ENCODE assay signal across 1 cellular context in the genomic region with DNA sequence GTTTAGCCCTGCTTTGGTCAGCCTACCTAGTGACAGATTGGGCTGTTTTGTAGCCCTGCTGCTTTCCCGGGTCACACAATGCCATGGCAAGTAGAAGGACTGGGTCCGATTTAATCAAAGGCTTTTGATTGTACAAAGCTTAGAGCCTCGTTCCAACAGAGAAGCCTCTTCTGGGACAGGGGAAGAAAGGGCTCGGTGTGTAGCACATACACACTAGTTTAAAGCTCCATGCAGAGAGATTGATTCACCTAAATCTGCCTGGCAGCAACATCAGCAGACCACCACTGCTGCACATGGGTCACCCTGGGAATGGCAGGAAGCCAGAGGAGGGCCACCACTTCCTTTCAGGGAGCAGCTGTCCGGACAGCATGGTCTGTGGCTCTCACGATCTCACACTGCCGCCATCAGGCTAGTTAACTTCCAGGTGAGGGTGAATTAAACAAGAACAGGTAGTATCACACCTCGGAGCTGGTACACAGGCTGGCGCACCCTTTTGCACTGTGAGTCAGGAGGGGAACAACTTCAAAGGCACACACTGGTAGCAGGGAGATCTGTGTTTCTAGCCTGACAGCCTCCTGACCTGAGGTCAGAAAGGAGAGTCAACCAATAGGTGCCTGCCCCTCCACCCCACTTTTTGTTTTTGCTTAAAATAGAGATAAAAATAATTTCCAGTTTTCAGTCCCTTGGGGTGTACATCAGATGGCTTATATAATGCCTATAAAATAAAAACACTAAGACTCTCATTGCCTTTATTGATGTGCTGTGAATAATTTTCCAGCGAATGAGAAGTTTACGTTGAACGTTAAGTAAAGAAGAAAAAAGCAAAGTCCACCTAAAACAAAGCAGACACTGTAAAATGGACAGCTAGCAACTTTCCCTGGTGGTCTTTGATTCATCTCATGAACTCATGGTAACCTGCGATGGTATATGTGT.
TF ChIP-seq lines count a peak whose summit lies in the region.

No MANE protein-coding gene starts in this region.

TF ChIP-seq in HepG2, 621 proteins besides CTCF, POLR2A, EP300 and RAD21 (continued from another document and continues in another):
- TF ChIP-seq, protein P1, sequence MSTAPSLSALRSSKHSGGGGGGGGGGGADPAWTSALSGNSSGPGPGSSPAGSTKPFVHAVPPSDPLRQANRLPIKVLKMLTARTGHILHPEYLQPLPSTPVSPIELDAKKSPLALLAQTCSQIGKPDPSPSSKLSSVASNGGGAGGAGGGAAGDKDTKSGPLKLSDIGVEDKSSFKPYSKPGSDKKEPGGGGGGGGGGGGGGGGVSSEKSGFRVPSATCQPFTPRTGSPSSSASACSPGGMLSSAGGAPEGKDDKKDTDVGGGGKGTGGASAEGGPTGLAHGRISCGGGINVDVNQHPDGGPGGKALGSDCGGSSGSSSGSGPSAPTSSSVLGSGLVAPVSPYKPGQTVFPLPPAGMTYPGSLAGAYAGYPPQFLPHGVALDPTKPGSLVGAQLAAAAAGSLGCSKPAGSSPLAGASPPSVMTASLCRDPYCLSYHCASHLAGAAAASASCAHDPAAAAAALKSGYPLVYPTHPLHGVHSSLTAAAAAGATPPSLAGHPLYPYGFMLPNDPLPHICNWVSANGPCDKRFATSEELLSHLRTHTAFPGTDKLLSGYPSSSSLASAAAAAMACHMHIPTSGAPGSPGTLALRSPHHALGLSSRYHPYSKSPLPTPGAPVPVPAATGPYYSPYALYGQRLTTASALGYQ (CRISPR knock-in tag; IDR thresholded peaks at IDR 0.05), result 0 out of 2 replicates have a peak, but pooled peaks have one; percentile 27
- TF ChIP-seq RNF2 (conservative IDR thresholded peaks at IDR 0.05; ENCODE audit: low read depth) (peak; percentile 62; the same call in 1 of the 2 replicates), NR2C2 (CRISPR knock-in tag; IDR thresholded peaks at IDR 0.05; ENCODE audit: borderline replicate concordance) (peak; percentile 62; the same call in 1 of the 2 replicates), ZNF205 (CRISPR knock-in tag; IDR thresholded peaks at IDR 0.05) (0 out of 2 replicates have a peak, but pooled peaks have one; percentile 16), FOSL2 (CRISPR knock-in tag; IDR thresholded peaks at IDR 0.05) (peak; percentile 54), ZNF709 (CRISPR knock-in tag; IDR thresholded peaks at IDR 0.05) (0 out of 2 replicates have a peak, but pooled peaks have one; percentile 44), ZBTB4 (CRISPR knock-in tag; IDR thresholded peaks at IDR 0.05; ENCODE audit: borderline replicate concordance) (no peak), SOX5 (CRISPR knock-in tag; IDR thresholded peaks at IDR 0.05; ENCODE audit: borderline replicate concordance) (0 out of 2 replicates have a peak, but pooled peaks have one; percentile 46), STAG1 (CRISPR knock-in tag; IDR thresholded peaks at IDR 0.05) (peak; percentile 66), ZNF230 (CRISPR knock-in tag; IDR thresholded peaks at IDR 0.05) (0 out of 2 replicates have a peak, but pooled peaks have one; percentile 38), SPEN (CRISPR knock-in tag; IDR thresholded peaks at IDR 0.05; ENCODE audit: low read depth) (peak; percentile 18; the same call in 1 of the 2 replicates), ZNF644 (CRISPR knock-in tag; IDR thresholded peaks at IDR 0.05; ENCODE audit: low read depth) (peak; percentile 23; the same call in 1 of the 2 replicates), BORCS8-MEF2B (CRISPR knock-in tag; IDR thresholded peaks at IDR 0.05) (peak; percentile 62; the same call in 1 of the 2 replicates), LCORL (IDR thresholded peaks at IDR 0.05) (no peak), LCORL (CRISPR knock-in tag; IDR thresholded peaks at IDR 0.05) (0 out of 2 replicates have a peak, but pooled peaks have one; percentile 12), KDM2A (CRISPR knock-in tag; IDR thresholded peaks at IDR 0.05; ENCODE audit: borderline replicate concordance, low read depth) (peak; percentile 43; the same call in 1 of the 2 replicates), ZFP62 (CRISPR knock-in tag; IDR thresholded peaks at IDR 0.05) (no peak), CBX2 (IDR thresholded peaks at IDR 0.05; ENCODE audit: low read depth, low read length) (0 out of 2 replicates have a peak, but pooled peaks have one; percentile 36), CBX2 (CRISPR knock-in tag; IDR thresholded peaks at IDR 0.05; ENCODE audit: low read depth) (no peak), GMEB1 (CRISPR knock-in tag; IDR thresholded peaks at IDR 0.05; ENCODE audit: borderline replicate concordance) (no peak), FOXA1 (IDR thresholded peaks at IDR 0.05) (no peak), FOXA1 (CRISPR knock-in tag; IDR thresholded peaks at IDR 0.05) (0 out of 2 replicates have a peak, but pooled peaks have one; percentile 4), ZNF34 (CRISPR knock-in tag; IDR thresholded peaks at IDR 0.05; ENCODE audit: borderline replicate concordance) (no peak), HMGXB3 (CRISPR knock-in tag; IDR thresholded peaks at IDR 0.05; ENCODE audit: borderline replicate concordance) (no peak), ZMYM4 (CRISPR knock-in tag; IDR thresholded peaks at IDR 0.05) (peak; percentile 46; the same call in 1 of the 2 replicates), KMT2A (CRISPR knock-in tag; IDR thresholded peaks at IDR 0.05) (no peak), SAP130 (CRISPR knock-in tag; IDR thresholded peaks at IDR 0.05; ENCODE audit: low read depth) (peak; percentile 12; the same call in 1 of the 2 replicates), NR2F6 (IDR thresholded peaks at IDR 0.05) (peak; percentile 50; the same call in 1 of the 2 replicates), NR2F6 (CRISPR knock-in tag; IDR thresholded peaks at IDR 0.05) (0 out of 2 replicates have a peak, but pooled peaks have one; percentile 20), ZFP36L2 (CRISPR knock-in tag; IDR thresholded peaks at IDR 0.05) (no peak), TBX3 (IDR thresholded peaks at IDR 0.05; ENCODE audit: borderline replicate concordance) (peak; percentile 53; the same call in 1 of the 2 replicates), IRF2 (CRISPR knock-in tag; IDR thresholded peaks at IDR 0.05) (0 out of 2 replicates have a peak, but pooled peaks have one; percentile 21), SALL1 (CRISPR knock-in tag; IDR thresholded peaks at IDR 0.05) (peak; percentile 47; the same call in 1 of the 2 replicates), SETDB1 (CRISPR knock-in tag; IDR thresholded peaks at IDR 0.05; ENCODE audit: borderline replicate concordance) (no peak), BCL6 (CRISPR knock-in tag; IDR thresholded peaks at IDR 0.05) (peak; percentile 5; the same call in 1 of the 2 replicates), GABPB1 (CRISPR knock-in tag; IDR thresholded peaks at IDR 0.05) (peak; percentile 55), ZNF3 (CRISPR knock-in tag; IDR thresholded peaks at IDR 0.05) (0 out of 2 replicates have a peak, but pooled peaks have one; percentile 30), MYC (CRISPR knock-in tag; IDR thresholded peaks at IDR 0.05; ENCODE audit: borderline replicate concordance) (peak; percentile 43; the same call in 1 of the 2 replicates), ASH2L (IDR thresholded peaks at IDR 0.05; ENCODE audit: insufficient read length, low read depth, low read length) (peak; percentile 93), TCF7 (IDR thresholded peaks at IDR 0.05; ENCODE audit: low read depth) (peak; percentile 68; the same call in 1 of the 2 replicates)
- TF ChIP-seq, protein P2, sequence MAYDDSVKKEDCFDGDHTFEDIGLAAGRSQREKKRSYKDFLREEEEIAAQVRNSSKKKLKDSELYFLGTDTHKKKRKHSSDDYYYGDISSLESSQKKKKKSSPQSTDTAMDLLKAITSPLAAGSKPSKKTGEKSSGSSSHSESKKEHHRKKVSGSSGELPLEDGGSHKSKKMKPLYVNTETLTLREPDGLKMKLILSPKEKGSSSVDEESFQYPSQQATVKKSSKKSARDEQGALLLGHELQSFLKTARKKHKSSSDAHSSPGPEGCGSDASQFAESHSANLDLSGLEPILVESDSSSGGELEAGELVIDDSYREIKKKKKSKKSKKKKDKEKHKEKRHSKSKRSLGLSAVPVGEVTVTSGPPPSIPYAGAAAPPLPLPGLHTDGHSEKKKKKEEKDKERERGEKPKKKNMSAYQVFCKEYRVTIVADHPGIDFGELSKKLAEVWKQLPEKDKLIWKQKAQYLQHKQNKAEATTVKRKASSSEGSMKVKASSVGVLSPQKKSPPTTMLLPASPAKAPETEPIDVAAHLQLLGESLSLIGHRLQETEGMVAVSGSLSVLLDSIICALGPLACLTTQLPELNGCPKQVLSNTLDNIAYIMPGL (CRISPR knock-in tag; IDR thresholded peaks at IDR 0.05; ENCODE audit: borderline replicate concordance in 1 of 2, low read depth in 1 of 2), result peak; percentile 52 to 78; a peak in 3 of 4 replicates
- TF ChIP-seq, protein P3, sequence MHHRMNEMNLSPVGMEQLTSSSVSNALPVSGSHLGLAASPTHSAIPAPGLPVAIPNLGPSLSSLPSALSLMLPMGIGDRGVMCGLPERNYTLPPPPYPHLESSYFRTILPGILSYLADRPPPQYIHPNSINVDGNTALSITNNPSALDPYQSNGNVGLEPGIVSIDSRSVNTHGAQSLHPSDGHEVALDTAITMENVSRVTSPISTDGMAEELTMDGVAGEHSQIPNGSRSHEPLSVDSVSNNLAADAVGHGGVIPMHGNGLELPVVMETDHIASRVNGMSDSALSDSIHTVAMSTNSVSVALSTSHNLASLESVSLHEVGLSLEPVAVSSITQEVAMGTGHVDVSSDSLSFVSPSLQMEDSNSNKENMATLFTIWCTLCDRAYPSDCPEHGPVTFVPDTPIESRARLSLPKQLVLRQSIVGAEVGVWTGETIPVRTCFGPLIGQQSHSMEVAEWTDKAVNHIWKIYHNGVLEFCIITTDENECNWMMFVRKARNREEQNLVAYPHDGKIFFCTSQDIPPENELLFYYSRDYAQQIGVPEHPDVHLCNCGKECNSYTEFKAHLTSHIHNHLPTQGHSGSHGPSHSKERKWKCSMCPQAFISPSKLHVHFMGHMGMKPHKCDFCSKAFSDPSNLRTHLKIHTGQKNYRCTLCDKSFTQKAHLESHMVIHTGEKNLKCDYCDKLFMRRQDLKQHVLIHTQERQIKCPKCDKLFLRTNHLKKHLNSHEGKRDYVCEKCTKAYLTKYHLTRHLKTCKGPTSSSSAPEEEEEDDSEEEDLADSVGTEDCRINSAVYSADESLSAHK (CRISPR knock-in tag; IDR thresholded peaks at IDR 0.05; ENCODE audit: borderline replicate concordance), result no peak
